In genomic region chr22:24894998-24895397, GRCh38 we compare ENCODE assay signal across 9 cellular contexts. TPM values are rescaled to one million over a fixed set of nuclear protein-coding genes. Genes with fewer than 3 reads are reported as not detected.
DNase-seq lines count a peak whose midpoint lies in the region; ATAC-seq lines count a peak whose summit lies in the region.
"Had no signal": no experiment of that assay in that cellular context is flagged by ENCODE, and none has a peak within 500 bp of the region (broad histone marks: within the 10 kb centered on the region; RNA-seq: fewer than 3 reads in every experiment).

No MANE protein-coding gene starts in this region.

- DNase-seq in COLO829 (ENCODE audit: low spot score) (peak; percentile 26), NCI-H2196 treated with DMSO at 0.1 percent for 48 hours (lab: John Stamatoyannopoulos, UW; ENCODE audit: unreplicated experiment) (peak; percentile 21), non-pigmented ciliary epithelial cell (ENCODE audit: low read depth) (peak; percentile 13), NCI-H345 (lab: John Stamatoyannopoulos, UW) (no peak), T-helper 2 cell (no peak)
- DNase-seq: activated CD8-positive, alpha-beta T cell treated with anti-CD3 and anti-CD28 coated beads, Interleukin-2, amount 10 ng/mL, durations not matched to agents 7 days and 5 days had no signal

- ATAC-seq in esophagus mucosa: peak; percentile 62
- ATAC-seq in GM19328 (IDR thresholded peaks at IDR 0.05; ENCODE audit: unreplicated experiment): no peak
- no peak for ATAC-seq in HG02852 (IDR thresholded peaks at IDR 0.05; ENCODE audit: unreplicated experiment)
- ATAC-seq: activated CD8-positive, alpha-beta T cell treated with anti-CD3 and anti-CD28 coated beads, Interleukin-2, amount 10 ng/mL, durations not matched to agents 7 days and 5 days had no signal

RNA-seq across cellular contexts. Expression of gene LHFPL7, which starts 51.5 kb away (rescaled TPM):
- total RNA-seq in esophagus mucosa: not detected
- total RNA-seq: activated CD8-positive, alpha-beta T cell treated with anti-CD3 and anti-CD28 coated beads, Interleukin-2, amount 10 ng/mL, durations not matched to agents 7 days and 5 days had no signal

RNA-seq across cellular contexts. Expression of gene KIAA1671, which starts 57.5 kb away (rescaled TPM):
- 43.3 TPM for total RNA-seq in esophagus mucosa

Comparison
In these comparisons a context has a peak if more than half of its experiments do, and no peak if none do; other contexts are left out.
1. DNase-seq: peak in COLO829 (single experiment), NCI-H2196 treated with DMSO at 0.1 percent for 48 hours (single experiment) and non-pigmented ciliary epithelial cell (single experiment); none in NCI-H345 (single experiment) and T-helper 2 cell (0 of 5).